21 cellular contexts compared by ENCODE assay signal in genomic region chr18:59094569-59094968, GRCh38. TPM values are rescaled to one million over a fixed set of nuclear protein-coding genes. Genes with fewer than 3 reads are reported as not detected.
DNase-seq lines count a peak whose midpoint lies in the region; ATAC-seq and TF ChIP-seq lines count a peak whose summit lies in the region.
"Had no signal": no experiment of that assay in that cellular context is flagged by ENCODE, and none has a peak within 500 bp of the region (broad histone marks: within the 10 kb centered on the region; RNA-seq: fewer than 3 reads in every experiment).

No MANE protein-coding gene starts in this region.

- TF ChIP-seq POLR2A in spleen (IDR thresholded peaks at IDR 0.05): no peak
- no peak for TF ChIP-seq POLR2A in esophagus squamous epithelium (IDR thresholded peaks at IDR 0.05)

- H3K4me3 ChIP-seq in GM12865 (ENCODE audit: low read depth, low read length) (no peak overlapping the region), spleen (no peak overlapping the region), esophagus squamous epithelium (no peak overlapping the region), H7 (ENCODE audit: insufficient read depth, low read depth, low read length) (no peak overlapping the region)
- H3K4me3 ChIP-seq: A549, BLaER1 had no signal

- intact Hi-C loops in spleen (cut with DNase I; ENCODE audit: low total_unique reads): no loop called here
- intact Hi-C loops in esophagus squamous epithelium (cut with DNase I): no loop called here

- ATAC-seq in HG02870 (IDR thresholded peaks at IDR 0.05; ENCODE audit: unreplicated experiment) (peak; percentile 56), GM21447 (IDR thresholded peaks at IDR 0.05; ENCODE audit: unreplicated experiment) (no peak)
- ATAC-seq: A549 had no signal

- H3K4me1 ChIP-seq in spleen (peaks cover 0 to 16% (median 0%) of the 10 kb centered on the region in 6 donors), esophagus squamous epithelium (no peaks in the 10 kb centered on the region)
- H3K4me1 ChIP-seq: A549, BLaER1 had no signal

- H3K36me3 ChIP-seq in spleen (no peaks in the 10 kb centered on the region), esophagus squamous epithelium (no peaks in the 10 kb centered on the region), H7 (replicated peaks; ENCODE audit: control insufficient read depth, insufficient read depth, low read length) (no peaks in the 10 kb centered on the region)
- H3K36me3 ChIP-seq: BLaER1 had no signal

- peak overlapping the region; percentile 91 for H3K27ac ChIP-seq in VCaP
- peak overlapping the region in 6 of 8 donors; percentile 16 to 65 (median 44) for H3K27ac ChIP-seq in spleen
- H3K27ac ChIP-seq in esophagus squamous epithelium: no peak overlapping the region
- H3K27ac ChIP-seq: A549, BLaER1 had no signal

- H3K9me3 ChIP-seq in spleen (no peaks in the 10 kb centered on the region), esophagus squamous epithelium (no peaks in the 10 kb centered on the region)
- H3K9me3 ChIP-seq: A549, BLaER1 had no signal

- DNase-seq in GM12865 (ENCODE audit: low read depth): peak; percentile 38
- DNase-seq in spleen: no peak
- no peak for DNase-seq in esophagus squamous epithelium (lab: John Stamatoyannopoulos, UW)
- DNase-seq in activated CD8-positive, alpha-beta memory T cell treated with anti-CD3 and anti-CD28 coated beads, Interleukin-2, amount 50 U/mL, for 4 hours: no peak
- DNase-seq in H7: no peak
- DNase-seq: CD4-positive, alpha-beta memory T cell; IMR-90; Karpas-422; NCI-H1092; NCI-H1436 treated with DMSO at 0.1 percent for 48 hours; NCI-H2029 treated with DMSO at 0.1 percent for 48 hours; NCI-H446 treated with DMSO at 0.1 percent for 48 hours; NCI-H69; NK-92 treated with Interleukin-12 subunit alpha and Interleukin-12 subunit beta, amount 100 ng/mL, for 24 hours; OCI-M1; Right ventricle myocardium superior had no signal

- WGBS in spleen, 5 donors: 78 to 86% (median 85%) methylated on average over 5 of the region's 5 CpGs
- 82 to 86% methylated on average over 5 of the region's 5 CpGs for WGBS in esophagus squamous epithelium, 2 donors

- H3K27me3 ChIP-seq in spleen (replicated peaks in 1 of 7) (no peaks in the 10 kb centered on the region), esophagus squamous epithelium (peaks cover 0 to 5% (median 0%) of the 10 kb centered on the region in 4 donors), H7 (ENCODE audit: control insufficient read depth, insufficient read depth, low read length) (no peaks in the 10 kb centered on the region; the same call in 1 of the 2 replicates)
- H3K27me3 ChIP-seq: BLaER1 had no signal

- TF ChIP-seq CTCF in GM12865 (IDR thresholded peaks at IDR 0.05; ENCODE audit: insufficient read depth, low read depth, low read length, missing control alignments) (no peak), VCaP (conservative IDR thresholded peaks at IDR 0.05) (no peak), spleen (IDR thresholded peaks at IDR 0.05 in 8 of 11, conservative IDR thresholded peaks at IDR 0.05 in 3 of 11) (no peak), esophagus squamous epithelium (IDR thresholded peaks at IDR 0.05) (no peak)

RNA-seq across cellular contexts. Expression of gene SEC11C, which starts 45.1 kb away (rescaled TPM):
- 100 to 1,000 TPM in 1 of 7 donors, 10 to 100 TPM in 6; 36.7 to 117 (median 59.0) TPM for total RNA-seq in spleen
- 10 to 100 TPM; 48.7 to 72.8 (median 68.3) TPM for polyA plus RNA-seq in spleen
- total RNA-seq in esophagus squamous epithelium: 10 to 100 TPM; 29.6 to 61.8 (median 31.7) TPM
- total RNA-seq in H7 (2014; rRNA removed; shearing (Covaris generic)): 17.4 and 26.9 TPM in 2 replicates

Comparison
In these comparisons a context has a peak if more than half of its experiments do, and no peak if none do; other contexts are left out.
1. H3K27ac ChIP-seq: peak in VCaP (single experiment) and spleen (6 of 8); none in esophagus squamous epithelium (0 of 4).